8 cellular contexts compared by ENCODE assay signal in the genomic region with DNA sequence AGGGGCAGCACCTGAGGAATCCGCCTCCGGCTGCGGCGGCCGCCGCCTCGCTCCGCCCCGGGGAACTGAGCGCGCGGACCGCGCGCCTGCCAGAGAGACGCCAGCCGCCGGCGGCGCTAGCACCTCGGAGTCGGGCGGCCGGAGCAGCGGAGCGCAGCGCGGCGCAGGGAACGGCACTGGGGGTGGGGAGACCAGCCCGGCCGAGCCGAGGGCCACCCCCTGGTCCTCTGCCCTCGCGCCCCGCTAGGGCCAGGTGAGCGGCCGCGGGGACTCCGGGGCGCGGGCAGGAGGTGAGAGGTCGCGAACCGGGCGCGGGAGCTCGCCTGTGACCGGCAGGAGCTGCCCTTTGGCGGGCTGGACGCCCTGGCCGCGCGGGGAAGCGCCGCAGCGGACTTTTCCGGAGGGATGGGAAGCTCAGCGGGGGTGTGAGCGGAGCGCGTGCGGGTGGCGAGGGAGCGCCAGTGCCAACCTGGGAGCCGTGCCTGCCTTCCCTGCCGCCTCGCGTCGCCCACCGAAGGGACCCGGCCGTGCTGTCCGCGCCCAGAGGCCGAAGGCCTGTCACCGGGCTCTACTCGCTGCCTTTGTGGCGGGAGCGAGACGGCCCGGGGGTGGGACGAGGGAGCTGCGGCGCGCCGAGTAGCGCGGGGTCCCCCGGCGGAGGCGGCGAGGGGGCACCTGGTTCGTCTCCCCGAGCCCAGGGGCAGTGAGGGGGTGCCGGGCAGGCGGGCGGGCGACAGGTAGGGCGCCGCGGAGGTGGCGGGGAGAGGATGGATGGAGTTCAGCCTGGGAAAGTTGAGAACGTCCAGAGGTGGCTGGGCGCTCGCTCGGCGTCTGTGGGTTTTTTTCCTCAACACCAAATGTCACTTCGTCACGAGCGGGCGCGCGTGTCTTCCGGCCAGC. TPM values are rescaled to one million over a fixed set of nuclear protein-coding genes. Genes with fewer than 3 reads are reported as not detected.
DNase-seq lines count a peak whose midpoint lies in the region; ATAC-seq and TF ChIP-seq lines count a peak whose summit lies in the region.

A gene (plus strand): TSS at position 92 of the 900 bp plus-strand sequence. CDS start 141,287 bp downstream, outside the sequence.

- H3K9me3 ChIP-seq in SK-N-MC (ENCODE audit: low read depth, low read length), result no peaks in the 10 kb centered on the region
- H3K9me3 ChIP-seq in esophagus (ENCODE audit: control insufficient read depth in 2 of 2, insufficient read depth in 1 of 2, low read depth in 1 of 2, low read length in 1 of 2), result no peaks in the 10 kb centered on the region
- H3K9me3 ChIP-seq in mucosa of rectum (ENCODE audit: control insufficient read depth in 2 of 2, low read length in 2 of 2), result no peaks in the 10 kb centered on the region
- H3K9me3 ChIP-seq in thoracic aorta, result no peaks in the 10 kb centered on the region

- TF ChIP-seq CTCF in thoracic aorta (IDR thresholded peaks at IDR 0.05), result peak; percentile 32

- H3K36me3 ChIP-seq in SK-N-MC (ENCODE audit: insufficient read depth, low read length) (no peaks in the 10 kb centered on the region), esophagus (ENCODE audit: control insufficient read depth in 2 of 2, insufficient read depth in 2 of 2, low read length in 1 of 2) (no peaks in the 10 kb centered on the region), mucosa of rectum (ENCODE audit: control insufficient read depth in 2 of 2, insufficient read depth in 2 of 2, low read length in 2 of 2) (no peaks in the 10 kb centered on the region), thoracic aorta (no peaks in the 10 kb centered on the region)

- H3K4me1 ChIP-seq in esophagus (ENCODE audit: control insufficient read depth in 2 of 2, insufficient read depth in 2 of 2, low read length in 1 of 2) (peaks cover 0 to 4% of the 10 kb centered on the region in 2 donors), mucosa of rectum (ENCODE audit: control insufficient read depth in 2 of 2, insufficient read depth in 2 of 2, low read length in 2 of 2) (peaks cover 0 to 6% of the 10 kb centered on the region in 2 donors), thoracic aorta (ENCODE audit: control insufficient read depth in 1 of 2, low read depth in 2 of 2) (no peaks in the 10 kb centered on the region)

- H3K27ac ChIP-seq in SK-N-MC (no peak within 1 kb of the TSS), esophagus (ENCODE audit: low read depth in 2 of 2, low read length in 1 of 2) (no peak within 1 kb of the TSS), mucosa of rectum (ENCODE audit: low read depth in 2 of 2, low read length in 2 of 2) (no peak within 1 kb of the TSS), thoracic aorta (peak within 1 kb of the TSS; percentile 31 to 64)

- WGBS in esophagus, 2 donors, result 1% methylated on average over 75 to 115 of the region's 115 CpGs

- H3K27me3 ChIP-seq in esophagus (ENCODE audit: control insufficient read depth in 1 of 2, insufficient read depth in 2 of 2, low read length in 2 of 2), result peaks cover 5 to 14% of the 10 kb centered on the region in 2 donors
- H3K27me3 ChIP-seq in mucosa of rectum (ENCODE audit: control insufficient read depth in 2 of 2, insufficient read depth in 2 of 2, low read length in 2 of 2), result peaks cover 20 to 29% of the 10 kb centered on the region in 2 donors
- H3K27me3 ChIP-seq in thoracic aorta (replicated peaks; ENCODE audit: insufficient read depth), result no peaks in the 10 kb centered on the region

- peak; percentile 70 for ATAC-seq in HG03432 (IDR thresholded peaks at IDR 0.05; ENCODE audit: unreplicated experiment)
- ATAC-seq in thoracic aorta (ENCODE audit: insufficient number of reproducible peaks, low FRiP score, low read depth), result peak; percentile 48
- no peak for ATAC-seq in GM21381 (IDR thresholded peaks at IDR 0.05; ENCODE audit: unreplicated experiment)

- DNase-seq in ELF-1 (ENCODE audit: low read depth, low spot score) (peak; percentile 85), SK-N-MC (ENCODE audit: low read depth, low spot score) (no peak), thoracic aorta (ENCODE audit: low spot score) (no peak), NCI-H1048 (lab: John Stamatoyannopoulos, UW) (no peak)

- no peak within 1 kb of the TSS for H3K9ac ChIP-seq in SK-N-MC (ENCODE audit: insufficient read length)
- no peak within 1 kb of the TSS for H3K9ac ChIP-seq in mucosa of rectum (ENCODE audit: low read depth in 1 of 2, low read length in 2 of 2)

- H3K4me3 ChIP-seq in SK-N-MC (peak within 1 kb of the TSS; percentile 58), esophagus (ENCODE audit: low read depth in 1 of 2, low read length in 2 of 2) (peak within 1 kb of the TSS; percentile 47 to 50), mucosa of rectum (ENCODE audit: low read length in 2 of 2) (peak within 1 kb of the TSS; percentile 37 to 48), thoracic aorta (peak within 1 kb of the TSS; percentile 88)

RNA-seq across cellular contexts. Expression of the gene that starts here (rescaled TPM):
- under 1 TPM; 0.16 to 0.31 TPM for polyA plus RNA-seq in esophagus
- total RNA-seq in thoracic aorta, result 10 to 100 TPM; 12.7 to 20.0 TPM

Comparison
In these comparisons a context has a peak if more than half of its experiments do, and no peak if none do; other contexts are left out.
1. H3K27ac ChIP-seq: peak in thoracic aorta (2 of 2); none in SK-N-MC (single experiment), esophagus (0 of 2) and mucosa of rectum (0 of 2).
2. Peak in every context shown above with its lines, with median percentiles within 50 percentile points of each other: H3K4me3 ChIP-seq.